In the genomic region with DNA sequence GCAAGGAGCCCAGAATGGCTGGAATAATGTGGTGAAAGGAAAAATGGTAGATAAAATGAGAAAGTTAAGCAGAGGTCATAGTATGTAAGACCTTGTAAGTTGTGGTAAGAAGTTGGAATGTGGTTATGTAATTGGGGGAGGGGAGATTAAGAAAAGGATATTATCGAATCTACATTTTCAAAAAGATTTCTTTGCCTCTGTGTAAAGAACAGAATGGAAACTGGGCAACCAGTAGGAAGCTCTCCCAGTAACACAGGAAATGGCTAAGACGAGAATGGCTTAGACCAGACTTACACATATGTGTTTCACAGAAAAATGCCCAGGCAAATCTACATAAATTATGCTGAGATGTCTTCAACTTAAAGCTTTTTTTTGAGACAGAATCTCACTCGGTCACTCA, we compare ENCODE assay signal across 12 cellular contexts. TPM values are rescaled to one million over a fixed set of nuclear protein-coding genes. Genes with fewer than 3 reads are reported as not detected.
DNase-seq lines count a peak whose midpoint lies in the region; ATAC-seq, FAIRE-seq and TF ChIP-seq lines count a peak whose summit lies in the region.
"Had no signal": no experiment of that assay in that cellular context is flagged by ENCODE, and none has a peak within 500 bp of the region (broad histone marks: within the 10 kb centered on the region; RNA-seq: fewer than 3 reads in every experiment).

No MANE protein-coding gene starts in this region.

- H3K36me3 Mint-ChIP-seq in CD14-positive monocyte: peaks cover 1 to 12% of the 10 kb centered on the region in 2 donors
- no peaks in the 10 kb centered on the region for H3K36me3 Mint-ChIP-seq in WTC11

- peak overlapping the region in 5 of 7 donors; percentile 16 to 78 (median 50) for H3K27ac Mint-ChIP-seq in CD14-positive monocyte
- peak overlapping the region; percentile 28 for H3K27ac Mint-ChIP-seq in WTC11

- H3K27ac ChIP-seq in dorsolateral prefrontal cortex: no peak overlapping the region
- H3K27ac ChIP-seq: breast epithelium, C4-2B had no signal

- H3K4me3 ChIP-seq in fibroblast of villous mesenchyme (ENCODE audit: low read depth, low read length): no peak overlapping the region
- H3K4me3 ChIP-seq in dorsolateral prefrontal cortex: no peak overlapping the region
- H3K4me3 ChIP-seq: breast epithelium had no signal

- POLR2A ChIA-PET in WTC11 (lab: Charles Lee): interaction anchor here (1.0 kb wide), 1 partner anchor 148 kb away, joined by 3 read pairs; no protein-coding TSS in a partner anchor

- peaks cover 31% of the 10 kb centered on the region for H3K4me1 Mint-ChIP-seq in CD14-positive monocyte
- H3K4me1 Mint-ChIP-seq in WTC11: peaks cover 17% of the 10 kb centered on the region

- H3K4me3 Mint-ChIP-seq in CD14-positive monocyte: no peak overlapping the region
- H3K4me3 Mint-ChIP-seq in WTC11: no peak overlapping the region

- H3K27me3 Mint-ChIP-seq in CD14-positive monocyte (ENCODE audit: low read depth in 3 of 3): no peaks in the 10 kb centered on the region
- H3K27me3 Mint-ChIP-seq in WTC11 (ENCODE audit: low read depth): no peaks in the 10 kb centered on the region

- intact Hi-C loops in CD14-positive monocyte (cut with micrococcal nuclease) (no loop called here), dorsolateral prefrontal cortex (cut with DNase I) (no loop called here)

- peak; percentile 49 for FAIRE-seq in GM19239 (lab: Jason Lieb, UNC)

- no peaks in the 10 kb centered on the region for H3K27me3 ChIP-seq in dorsolateral prefrontal cortex
- H3K27me3 ChIP-seq: breast epithelium had no signal

- CTCF ChIA-PET in WTC11 (lab: Charles Lee): no interaction called here

- DNase-seq in CD14-positive monocyte (ENCODE audit: low spot score) (no peak), GM19239 (ENCODE audit: insufficient read length, low spot score) (no peak), WTC11 (ENCODE audit: low spot score) (no peak), fibroblast of villous mesenchyme (ENCODE audit: low read depth) (peak; percentile 33), GM19238 (ENCODE audit: insufficient read length, low spot score) (no peak), dorsolateral prefrontal cortex (no peak), NCI-H1105 treated with DMSO at 0.1 percent for 48 hours (lab: John Stamatoyannopoulos, UW) (no peak)
- DNase-seq: NCI-H2029; stimulated activated CD4-positive, alpha-beta T cell treated with anti-CD3 and anti-CD28 coated beads, Interleukin-4, amount 100 ng/mL, for 24 hours had no signal

- no peaks in the 10 kb centered on the region for H3K9me3 Mint-ChIP-seq in CD14-positive monocyte
- H3K9me3 Mint-ChIP-seq in WTC11: no peaks in the 10 kb centered on the region

- ATAC-seq in WTC11 (no peak), GM21515 (IDR thresholded peaks at IDR 0.05; ENCODE audit: unreplicated experiment) (no peak)

- no peak for TF ChIP-seq CTCF in CD14-positive monocyte (IDR thresholded peaks at IDR 0.05)
- TF ChIP-seq CTCF in WTC11 (IDR thresholded peaks at IDR 0.05): no peak
- no peak for TF ChIP-seq CTCF in fibroblast of villous mesenchyme (IDR thresholded peaks at IDR 0.05; ENCODE audit: insufficient read depth, low read depth, low read length)
- TF ChIP-seq CTCF in dorsolateral prefrontal cortex (IDR thresholded peaks at IDR 0.05 in 54 of 56, conservative IDR thresholded peaks at IDR 0.05 in 2 of 56; ENCODE audit: low read depth in 1 of 56, partially characterized antibody in 56 of 56): no peak

TF ChIP-seq in WTC11, 78 proteins besides CTCF, POLR2A, EP300 and RAD21 (continues in another document):
- TF ChIP-seq SOX15 (CRISPR knock-in tag; IDR thresholded peaks at IDR 0.05) (no peak), PRDM15 (CRISPR knock-in tag; IDR thresholded peaks at IDR 0.05) (no peak), OVOL2 (CRISPR knock-in tag; IDR thresholded peaks at IDR 0.05; ENCODE audit: borderline replicate concordance) (no peak), ATF2 (CRISPR knock-in tag; IDR thresholded peaks at IDR 0.05; ENCODE audit: borderline replicate concordance, low read depth) (no peak)
- TF ChIP-seq, protein P1, sequence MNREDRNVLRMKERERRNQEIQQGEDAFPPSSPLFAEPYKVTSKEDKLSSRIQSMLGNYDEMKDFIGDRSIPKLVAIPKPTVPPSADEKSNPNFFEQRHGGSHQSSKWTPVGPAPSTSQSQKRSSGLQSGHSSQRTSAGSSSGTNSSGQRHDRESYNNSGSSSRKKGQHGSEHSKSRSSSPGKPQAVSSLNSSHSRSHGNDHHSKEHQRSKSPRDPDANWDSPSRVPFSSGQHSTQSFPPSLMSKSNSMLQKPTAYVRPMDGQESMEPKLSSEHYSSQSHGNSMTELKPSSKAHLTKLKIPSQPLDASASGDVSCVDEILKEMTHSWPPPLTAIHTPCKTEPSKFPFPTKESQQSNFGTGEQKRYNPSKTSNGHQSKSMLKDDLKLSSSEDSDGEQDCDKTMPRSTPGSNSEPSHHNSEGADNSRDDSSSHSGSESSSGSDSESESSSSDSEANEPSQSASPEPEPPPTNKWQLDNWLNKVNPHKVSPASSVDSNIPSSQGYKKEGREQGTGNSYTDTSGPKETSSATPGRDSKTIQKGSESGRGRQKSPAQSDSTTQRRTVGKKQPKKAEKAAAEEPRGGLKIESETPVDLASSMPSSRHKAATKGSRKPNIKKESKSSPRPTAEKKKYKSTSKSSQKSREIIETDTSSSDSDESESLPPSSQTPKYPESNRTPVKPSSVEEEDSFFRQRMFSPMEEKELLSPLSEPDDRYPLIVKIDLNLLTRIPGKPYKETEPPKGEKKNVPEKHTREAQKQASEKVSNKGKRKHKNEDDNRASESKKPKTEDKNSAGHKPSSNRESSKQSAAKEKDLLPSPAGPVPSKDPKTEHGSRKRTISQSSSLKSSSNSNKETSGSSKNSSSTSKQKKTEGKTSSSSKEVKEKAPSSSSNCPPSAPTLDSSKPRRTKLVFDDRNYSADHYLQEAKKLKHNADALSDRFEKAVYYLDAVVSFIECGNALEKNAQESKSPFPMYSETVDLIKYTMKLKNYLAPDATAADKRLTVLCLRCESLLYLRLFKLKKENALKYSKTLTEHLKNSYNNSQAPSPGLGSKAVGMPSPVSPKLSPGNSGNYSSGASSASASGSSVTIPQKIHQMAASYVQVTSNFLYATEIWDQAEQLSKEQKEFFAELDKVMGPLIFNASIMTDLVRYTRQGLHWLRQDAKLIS (CRISPR knock-in tag; IDR thresholded peaks at IDR 0.05; ENCODE audit: borderline replicate concordance): no peak
- TF ChIP-seq, protein P2, sequence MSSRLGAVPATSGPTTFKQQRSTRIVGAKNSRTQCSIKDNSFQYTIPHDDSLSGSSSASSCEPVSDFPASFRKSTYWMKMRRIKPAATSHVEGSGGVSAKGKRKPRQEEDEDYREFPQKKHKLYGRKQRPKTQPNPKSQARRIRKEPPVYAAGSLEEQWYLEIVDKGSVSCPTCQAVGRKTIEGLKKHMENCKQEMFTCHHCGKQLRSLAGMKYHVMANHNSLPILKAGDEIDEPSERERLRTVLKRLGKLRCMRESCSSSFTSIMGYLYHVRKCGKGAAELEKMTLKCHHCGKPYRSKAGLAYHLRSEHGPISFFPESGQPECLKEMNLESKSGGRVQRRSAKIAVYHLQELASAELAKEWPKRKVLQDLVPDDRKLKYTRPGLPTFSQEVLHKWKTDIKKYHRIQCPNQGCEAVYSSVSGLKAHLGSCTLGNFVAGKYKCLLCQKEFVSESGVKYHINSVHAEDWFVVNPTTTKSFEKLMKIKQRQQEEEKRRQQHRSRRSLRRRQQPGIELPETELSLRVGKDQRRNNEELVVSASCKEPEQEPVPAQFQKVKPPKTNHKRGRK (CRISPR knock-in tag; IDR thresholded peaks at IDR 0.05; ENCODE audit: borderline replicate concordance): no peak

RNA-seq across cellular contexts. Expression of gene MEMO1, which starts 13.2 kb away (rescaled TPM):
- 10 to 100 TPM; 57.0 to 63.7 TPM for polyA plus RNA-seq in CD14-positive monocyte
- total RNA-seq in WTC11 (2021) (43.1 to 45.5 TPM (median 44.4 TPM) in 3 replicates), fibroblast of villous mesenchyme (34.8 and 47.1 TPM in 2 replicates), dorsolateral prefrontal cortex (10 to 100 TPM; 35.6 to 60.5 (median 46.8) TPM)

RNA-seq across cellular contexts. Expression of gene DPY30, which starts 42.0 kb away (rescaled TPM):
- polyA plus RNA-seq in CD14-positive monocyte: 100 to 1,000 TPM; 122 to 137 TPM
- 116 to 136 TPM (median 135 TPM) in 3 replicates for total RNA-seq in WTC11 (2021)
- total RNA-seq in fibroblast of villous mesenchyme: 43.8 and 63.9 TPM in 2 replicates
- 10 to 100 TPM; 36.9 to 75.5 (median 60.6) TPM for total RNA-seq in dorsolateral prefrontal cortex
